Comparison of ENCODE assay signal across 1 cellular context in the genomic region with DNA sequence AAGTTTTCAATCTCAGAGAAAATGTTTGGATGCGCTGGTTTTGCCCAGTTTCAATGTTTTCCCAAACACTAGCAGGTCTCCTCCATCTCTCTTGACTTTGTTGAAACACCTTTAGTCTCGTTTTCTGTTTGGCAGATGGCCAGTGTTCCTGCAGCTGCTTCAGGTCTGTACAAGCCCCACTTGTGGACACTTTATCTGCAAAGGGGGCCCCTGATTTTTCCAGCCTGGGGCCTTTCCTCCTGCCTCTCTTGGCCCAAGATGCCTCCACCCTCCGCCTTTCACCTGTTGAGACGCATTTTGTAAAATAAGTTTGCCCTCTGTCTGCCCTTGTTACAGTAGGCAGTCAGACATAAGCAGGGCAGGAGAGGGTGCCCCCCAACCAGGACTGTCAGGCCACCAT.
TF ChIP-seq lines count a peak whose summit lies in the region.

No MANE protein-coding gene starts in this region.

TF ChIP-seq in H1, 55 proteins besides CTCF, POLR2A, EP300 and RAD21:
- TF ChIP-seq POLR2AphosphoS5 (IDR thresholded peaks at IDR 0.05; ENCODE audit: low read depth, low read length) (no peak), TAF1 (IDR thresholded peaks at IDR 0.05; ENCODE audit: low read depth, low read length) (no peak), YY1 (IDR thresholded peaks at IDR 0.05; ENCODE audit: low read depth, low read length) (no peak), JUN (IDR thresholded peaks at IDR 0.05; ENCODE audit: low read depth, low read length) (no peak), NANOG (IDR thresholded peaks at IDR 0.05; ENCODE audit: insufficient read depth, low read depth, low read length, poor library complexity, severe bottlenecking) (no peak), SIX5 (IDR thresholded peaks at IDR 0.05; ENCODE audit: low read depth, low read length) (no peak), BACH1 (IDR thresholded peaks at IDR 0.05; ENCODE audit: low read length) (no peak), NRF1 (IDR thresholded peaks at IDR 0.05; ENCODE audit: low read depth, low read length) (no peak), GTF2F1 (IDR thresholded peaks at IDR 0.05; ENCODE audit: borderline replicate concordance, low read depth, low read length) (no peak), BCL11A (IDR thresholded peaks at IDR 0.05; ENCODE audit: low read depth in 2 of 2, low read length in 2 of 2) (no peak)
- TF ChIP-seq, protein P1, sequence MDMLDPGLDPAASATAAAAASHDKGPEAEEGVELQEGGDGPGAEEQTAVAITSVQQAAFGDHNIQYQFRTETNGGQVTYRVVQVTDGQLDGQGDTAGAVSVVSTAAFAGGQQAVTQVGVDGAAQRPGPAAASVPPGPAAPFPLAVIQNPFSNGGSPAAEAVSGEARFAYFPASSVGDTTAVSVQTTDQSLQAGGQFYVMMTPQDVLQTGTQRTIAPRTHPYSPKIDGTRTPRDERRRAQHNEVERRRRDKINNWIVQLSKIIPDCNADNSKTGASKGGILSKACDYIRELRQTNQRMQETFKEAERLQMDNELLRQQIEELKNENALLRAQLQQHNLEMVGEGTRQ (IDR thresholded peaks at IDR 0.05; ENCODE audit: low read length): no peak
